30 cellular contexts compared by ENCODE assay signal in the genomic region with DNA sequence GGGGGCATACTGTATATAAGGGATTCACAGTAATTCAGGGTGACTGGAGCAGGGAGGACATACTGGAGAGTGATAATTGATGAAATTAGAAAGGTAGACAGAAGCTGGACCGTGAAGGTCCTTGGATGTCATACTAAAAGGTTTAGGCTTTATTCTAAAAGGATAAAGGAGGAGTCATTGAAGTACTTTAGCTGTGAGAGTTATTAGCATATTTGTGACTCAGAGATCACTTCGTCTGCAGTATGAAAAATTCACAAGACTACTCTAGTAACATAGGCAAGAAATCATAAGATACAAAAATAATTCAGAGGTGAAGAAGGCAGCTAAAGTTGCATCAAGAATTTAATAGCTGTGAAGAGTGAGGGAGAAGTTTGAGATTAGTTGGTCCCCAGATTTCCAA. TPM values are rescaled to one million over a fixed set of nuclear protein-coding genes. Genes with fewer than 3 reads are reported as not detected.
"Had no signal": no experiment of that assay in that cellular context is flagged by ENCODE, and none has a peak within 500 bp of the region (broad histone marks: within the 10 kb centered on the region; RNA-seq: fewer than 3 reads in every experiment).

No MANE protein-coding gene starts in this region.

- H3K27me3 ChIP-seq: brain microvascular endothelial cell, gastrocnemius medialis, upper lobe of left lung, vagina had no signal

- H3K4me1 Mint-ChIP-seq: nephron had no signal

- ATAC-seq: gastrocnemius medialis had no signal

- DNase-seq: activated effector memory CD4-positive, alpha-beta T cell treated with Interleukin-2 at 50 U/mL for 16 hours; activated naive CD4-positive, alpha-beta T cell treated with Interleukin-2 at 50 U/mL for 16 hours; activated T-cell treated with anti-CD3 and anti-CD28 coated beads, Interleukin-2, amount 50 U/mL, for 72 hours; brain microvascular endothelial cell; dorsolateral prefrontal cortex; effector memory CD8-positive, alpha-beta T cell; erythroblast; gastrocnemius medialis; glutamatergic neuron; left cardiac atrium; left ventricle myocardium superior; mucosa of descending colon; posterior cingulate gyrus; right cardiac atrium; stimulated activated CD4-positive, alpha-beta T cell treated with anti-CD3 and anti-CD28 coated beads, Interleukin-12 subunit alpha, Interleukin-12 subunit beta, amount 100 ng/mL, for 4 hours; stimulated activated CD4-positive, alpha-beta T cell treated with anti-CD3 and anti-CD28 coated beads, Interleukin-4, amount 100 ng/mL, for 1 hour; stomach; SW 1271; T-helper 9 cell; thyroid gland; upper lobe of left lung had no signal

- H3K36me3 ChIP-seq: brain microvascular endothelial cell, gastrocnemius medialis, stomach, thyroid gland, upper lobe of left lung, vagina had no signal

- H3K4me3 Mint-ChIP-seq: activated naive CD8-positive, alpha-beta T cell; activated T-cell treated with anti-CD3 and anti-CD28 coated beads, Interleukin-2, amount 50 U/mL, for 72 hours; effector memory CD8-positive, alpha-beta T cell; nephron; T-helper 1 cell treated with Interleukin-12 subunit alpha and Interleukin-12 subunit beta and Interleukin-4 antibody, amounts not matched to agents 30 μg/mL and 1 μg/mL, for 36 hours had no signal

- H3K36me3 Mint-ChIP-seq: activated naive CD8-positive, alpha-beta T cell had no signal

- H3K4me3 ChIP-seq: coronary artery, dorsolateral prefrontal cortex, gastrocnemius medialis, mucosa of descending colon, stomach, thyroid gland, upper lobe of left lung, vagina had no signal

- H3K27me3 Mint-ChIP-seq: activated naive CD8-positive, alpha-beta T cell; effector memory CD8-positive, alpha-beta T cell had no signal

- H3K27ac Mint-ChIP-seq: activated naive CD8-positive, alpha-beta T cell; activated T-cell treated with anti-CD3 and anti-CD28 coated beads, Interleukin-2, amount 50 U/mL, for 72 hours; effector memory CD8-positive, alpha-beta T cell; nephron; T-helper 1 cell treated with Interleukin-12 subunit alpha and Interleukin-12 subunit beta and Interleukin-4 antibody, amounts not matched to agents 30 μg/mL and 1 μg/mL, for 36 hours had no signal

- H3K4me1 ChIP-seq: thyroid gland had no signal

- H3K9me3 ChIP-seq: gastrocnemius medialis, mucosa of descending colon, stomach, thyroid gland, upper lobe of left lung, vagina had no signal

- H3K9me3 Mint-ChIP-seq: activated T-cell treated with anti-CD3 and anti-CD28 coated beads, Interleukin-2, amount 50 U/mL, for 72 hours; effector memory CD8-positive, alpha-beta T cell; nephron; T-helper 1 cell treated with Interleukin-12 subunit alpha and Interleukin-12 subunit beta and Interleukin-4 antibody, amounts not matched to agents 30 μg/mL and 1 μg/mL, for 36 hours had no signal

- H3K27ac ChIP-seq: brain microvascular endothelial cell, coronary artery, dorsolateral prefrontal cortex, gastrocnemius medialis, thyroid gland, VCaP had no signal

RNA-seq across cellular contexts. Expression of gene KCNA3, which starts 26.3 kb away (rescaled TPM):
- total RNA-seq: lung microvascular endothelial cell, myocyte, osteoblast had no signal
- polyA plus RNA-seq: stomach had no signal

RNA-seq across cellular contexts. Expression of gene KCNA2, which starts 42.2 kb away (rescaled TPM):
- total RNA-seq: lung microvascular endothelial cell, myocyte, osteoblast had no signal
